Comparison of ENCODE assay signal across 1 cellular context in the genomic region with DNA sequence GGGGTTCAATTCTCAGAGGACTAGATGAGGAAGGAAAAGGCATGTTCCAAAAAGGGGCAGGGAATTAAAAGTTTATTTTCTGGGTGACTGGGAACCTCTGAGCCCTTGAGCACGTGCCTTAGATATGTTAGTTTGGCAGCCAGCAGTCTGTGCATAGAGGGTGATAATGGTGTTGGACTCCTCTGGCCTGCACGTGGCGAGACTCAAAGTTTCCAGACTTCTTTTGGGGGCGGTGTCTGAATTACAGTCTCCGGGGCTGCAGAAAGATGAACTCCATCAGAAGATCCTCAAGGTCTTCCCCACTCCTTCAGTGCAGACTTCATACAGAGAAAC.
TF ChIP-seq lines count a peak whose summit lies in the region.

No MANE protein-coding gene starts in this region.

TF ChIP-seq in HepG2, 621 proteins besides CTCF, POLR2A, EP300 and RAD21 (continued from another document):
- TF ChIP-seq IKZF4 (CRISPR knock-in tag; IDR thresholded peaks at IDR 0.05; ENCODE audit: borderline replicate concordance, low read depth, not compliant biosample characterization) (no peak), ARID2 (CRISPR knock-in tag; IDR thresholded peaks at IDR 0.05; ENCODE audit: borderline replicate concordance) (no peak), ATRX (CRISPR knock-in tag; IDR thresholded peaks at IDR 0.05; ENCODE audit: borderline replicate concordance) (no peak), ZNF543 (CRISPR knock-in tag; IDR thresholded peaks at IDR 0.05) (peak; percentile 29; the same call in 1 of the 2 replicates), ZNF350 (CRISPR knock-in tag; IDR thresholded peaks at IDR 0.05; ENCODE audit: borderline replicate concordance, low read depth) (peak; percentile 52; the same call in 1 of the 2 replicates), KLF6 (CRISPR knock-in tag; IDR thresholded peaks at IDR 0.05) (no peak), ZFP36 (IDR thresholded peaks at IDR 0.05; ENCODE audit: borderline replicate concordance, low read depth, low read length, partially characterized antibody) (no peak), ZNF251 (CRISPR knock-in tag; IDR thresholded peaks at IDR 0.05) (no peak), ZNF703 (CRISPR knock-in tag; IDR thresholded peaks at IDR 0.05; ENCODE audit: borderline replicate concordance) (no peak), ZNF839 (CRISPR knock-in tag; IDR thresholded peaks at IDR 0.05; ENCODE audit: borderline replicate concordance) (no peak), ZNF326 (CRISPR knock-in tag; IDR thresholded peaks at IDR 0.05; ENCODE audit: borderline replicate concordance) (no peak), ELF4 (CRISPR knock-in tag; IDR thresholded peaks at IDR 0.05; ENCODE audit: borderline replicate concordance) (no peak)
- TF ChIP-seq, protein P1, sequence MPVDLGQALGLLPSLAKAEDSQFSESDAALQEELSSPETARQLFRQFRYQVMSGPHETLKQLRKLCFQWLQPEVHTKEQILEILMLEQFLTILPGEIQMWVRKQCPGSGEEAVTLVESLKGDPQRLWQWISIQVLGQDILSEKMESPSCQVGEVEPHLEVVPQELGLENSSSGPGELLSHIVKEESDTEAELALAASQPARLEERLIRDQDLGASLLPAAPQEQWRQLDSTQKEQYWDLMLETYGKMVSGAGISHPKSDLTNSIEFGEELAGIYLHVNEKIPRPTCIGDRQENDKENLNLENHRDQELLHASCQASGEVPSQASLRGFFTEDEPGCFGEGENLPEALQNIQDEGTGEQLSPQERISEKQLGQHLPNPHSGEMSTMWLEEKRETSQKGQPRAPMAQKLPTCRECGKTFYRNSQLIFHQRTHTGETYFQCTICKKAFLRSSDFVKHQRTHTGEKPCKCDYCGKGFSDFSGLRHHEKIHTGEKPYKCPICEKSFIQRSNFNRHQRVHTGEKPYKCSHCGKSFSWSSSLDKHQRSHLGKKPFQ (CRISPR knock-in tag; IDR thresholded peaks at IDR 0.05; ENCODE audit: insufficient replicate concordance), result no peak
- TF ChIP-seq, protein P2, sequence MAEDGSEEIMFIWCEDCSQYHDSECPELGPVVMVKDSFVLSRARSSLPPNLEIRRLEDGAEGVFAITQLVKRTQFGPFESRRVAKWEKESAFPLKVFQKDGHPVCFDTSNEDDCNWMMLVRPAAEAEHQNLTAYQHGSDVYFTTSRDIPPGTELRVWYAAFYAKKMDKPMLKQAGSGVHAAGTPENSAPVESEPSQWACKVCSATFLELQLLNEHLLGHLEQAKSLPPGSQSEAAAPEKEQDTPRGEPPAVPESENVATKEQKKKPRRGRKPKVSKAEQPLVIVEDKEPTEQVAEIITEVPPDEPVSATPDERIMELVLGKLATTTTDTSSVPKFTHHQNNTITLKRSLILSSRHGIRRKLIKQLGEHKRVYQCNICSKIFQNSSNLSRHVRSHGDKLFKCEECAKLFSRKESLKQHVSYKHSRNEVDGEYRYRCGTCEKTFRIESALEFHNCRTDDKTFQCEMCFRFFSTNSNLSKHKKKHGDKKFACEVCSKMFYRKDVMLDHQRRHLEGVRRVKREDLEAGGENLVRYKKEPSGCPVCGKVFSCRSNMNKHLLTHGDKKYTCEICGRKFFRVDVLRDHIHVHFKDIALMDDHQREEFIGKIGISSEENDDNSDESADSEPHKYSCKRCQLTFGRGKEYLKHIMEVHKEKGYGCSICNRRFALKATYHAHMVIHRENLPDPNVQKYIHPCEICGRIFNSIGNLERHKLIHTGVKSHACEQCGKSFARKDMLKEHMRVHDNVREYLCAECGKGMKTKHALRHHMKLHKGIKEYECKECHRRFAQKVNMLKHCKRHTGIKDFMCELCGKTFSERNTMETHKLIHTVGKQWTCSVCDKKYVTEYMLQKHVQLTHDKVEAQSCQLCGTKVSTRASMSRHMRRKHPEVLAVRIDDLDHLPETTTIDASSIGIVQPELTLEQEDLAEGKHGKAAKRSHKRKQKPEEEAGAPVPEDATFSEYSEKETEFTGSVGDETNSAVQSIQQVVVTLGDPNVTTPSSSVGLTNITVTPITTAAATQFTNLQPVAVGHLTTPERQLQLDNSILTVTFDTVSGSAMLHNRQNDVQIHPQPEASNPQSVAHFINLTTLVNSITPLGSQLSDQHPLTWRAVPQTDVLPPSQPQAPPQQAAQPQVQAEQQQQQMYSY (CRISPR knock-in tag; IDR thresholded peaks at IDR 0.05), result no peak
- TF ChIP-seq, protein P3, sequence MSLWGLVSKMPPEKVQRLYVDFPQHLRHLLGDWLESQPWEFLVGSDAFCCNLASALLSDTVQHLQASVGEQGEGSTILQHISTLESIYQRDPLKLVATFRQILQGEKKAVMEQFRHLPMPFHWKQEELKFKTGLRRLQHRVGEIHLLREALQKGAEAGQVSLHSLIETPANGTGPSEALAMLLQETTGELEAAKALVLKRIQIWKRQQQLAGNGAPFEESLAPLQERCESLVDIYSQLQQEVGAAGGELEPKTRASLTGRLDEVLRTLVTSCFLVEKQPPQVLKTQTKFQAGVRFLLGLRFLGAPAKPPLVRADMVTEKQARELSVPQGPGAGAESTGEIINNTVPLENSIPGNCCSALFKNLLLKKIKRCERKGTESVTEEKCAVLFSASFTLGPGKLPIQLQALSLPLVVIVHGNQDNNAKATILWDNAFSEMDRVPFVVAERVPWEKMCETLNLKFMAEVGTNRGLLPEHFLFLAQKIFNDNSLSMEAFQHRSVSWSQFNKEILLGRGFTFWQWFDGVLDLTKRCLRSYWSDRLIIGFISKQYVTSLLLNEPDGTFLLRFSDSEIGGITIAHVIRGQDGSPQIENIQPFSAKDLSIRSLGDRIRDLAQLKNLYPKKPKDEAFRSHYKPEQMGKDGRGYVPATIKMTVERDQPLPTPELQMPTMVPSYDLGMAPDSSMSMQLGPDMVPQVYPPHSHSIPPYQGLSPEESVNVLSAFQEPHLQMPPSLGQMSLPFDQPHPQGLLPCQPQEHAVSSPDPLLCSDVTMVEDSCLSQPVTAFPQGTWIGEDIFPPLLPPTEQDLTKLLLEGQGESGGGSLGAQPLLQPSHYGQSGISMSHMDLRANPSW (CRISPR knock-in tag; IDR thresholded peaks at IDR 0.05; ENCODE audit: borderline replicate concordance), result no peak
- TF ChIP-seq, protein P4, sequence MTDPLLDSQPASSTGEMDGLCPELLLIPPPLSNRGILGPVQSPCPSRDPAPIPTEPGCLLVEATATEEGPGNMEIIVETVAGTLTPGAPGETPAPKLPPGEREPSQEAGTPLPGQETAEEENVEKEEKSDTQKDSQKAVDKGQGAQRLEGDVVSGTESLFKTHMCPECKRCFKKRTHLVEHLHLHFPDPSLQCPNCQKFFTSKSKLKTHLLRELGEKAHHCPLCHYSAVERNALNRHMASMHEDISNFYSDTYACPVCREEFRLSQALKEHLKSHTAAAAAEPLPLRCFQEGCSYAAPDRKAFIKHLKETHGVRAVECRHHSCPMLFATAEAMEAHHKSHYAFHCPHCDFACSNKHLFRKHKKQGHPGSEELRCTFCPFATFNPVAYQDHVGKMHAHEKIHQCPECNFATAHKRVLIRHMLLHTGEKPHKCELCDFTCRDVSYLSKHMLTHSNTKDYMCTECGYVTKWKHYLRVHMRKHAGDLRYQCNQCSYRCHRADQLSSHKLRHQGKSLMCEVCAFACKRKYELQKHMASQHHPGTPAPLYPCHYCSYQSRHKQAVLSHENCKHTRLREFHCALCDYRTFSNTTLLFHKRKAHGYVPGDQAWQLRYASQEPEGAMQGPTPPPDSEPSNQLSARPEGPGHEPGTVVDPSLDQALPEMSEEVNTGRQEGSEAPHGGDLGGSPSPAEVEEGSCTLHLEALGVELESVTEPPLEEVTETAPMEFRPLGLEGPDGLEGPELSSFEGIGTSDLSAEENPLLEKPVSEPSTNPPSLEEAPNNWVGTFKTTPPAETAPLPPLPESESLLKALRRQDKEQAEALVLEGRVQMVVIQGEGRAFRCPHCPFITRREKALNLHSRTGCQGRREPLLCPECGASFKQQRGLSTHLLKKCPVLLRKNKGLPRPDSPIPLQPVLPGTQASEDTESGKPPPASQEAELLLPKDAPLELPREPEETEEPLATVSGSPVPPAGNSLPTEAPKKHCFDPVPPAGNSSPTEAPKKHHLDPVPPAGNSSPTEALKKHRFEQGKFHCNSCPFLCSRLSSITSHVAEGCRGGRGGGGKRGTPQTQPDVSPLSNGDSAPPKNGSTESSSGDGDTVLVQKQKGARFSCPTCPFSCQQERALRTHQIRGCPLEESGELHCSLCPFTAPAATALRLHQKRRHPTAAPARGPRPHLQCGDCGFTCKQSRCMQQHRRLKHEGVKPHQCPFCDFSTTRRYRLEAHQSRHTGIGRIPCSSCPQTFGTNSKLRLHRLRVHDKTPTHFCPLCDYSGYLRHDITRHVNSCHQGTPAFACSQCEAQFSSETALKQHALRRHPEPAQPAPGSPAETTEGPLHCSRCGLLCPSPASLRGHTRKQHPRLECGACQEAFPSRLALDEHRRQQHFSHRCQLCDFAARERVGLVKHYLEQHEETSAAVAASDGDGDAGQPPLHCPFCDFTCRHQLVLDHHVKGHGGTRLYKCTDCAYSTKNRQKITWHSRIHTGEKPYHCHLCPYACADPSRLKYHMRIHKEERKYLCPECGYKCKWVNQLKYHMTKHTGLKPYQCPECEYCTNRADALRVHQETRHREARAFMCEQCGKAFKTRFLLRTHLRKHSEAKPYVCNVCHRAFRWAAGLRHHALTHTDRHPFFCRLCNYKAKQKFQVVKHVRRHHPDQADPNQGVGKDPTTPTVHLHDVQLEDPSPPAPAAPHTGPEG (CRISPR knock-in tag; IDR thresholded peaks at IDR 0.05), result 0 out of 2 replicates have a peak, but pooled peaks have one; percentile 4
TF ChIP-seq in HepG2: peak in this region for 34.
